ENCODE assay signal across 13 cellular contexts in the genomic region with DNA sequence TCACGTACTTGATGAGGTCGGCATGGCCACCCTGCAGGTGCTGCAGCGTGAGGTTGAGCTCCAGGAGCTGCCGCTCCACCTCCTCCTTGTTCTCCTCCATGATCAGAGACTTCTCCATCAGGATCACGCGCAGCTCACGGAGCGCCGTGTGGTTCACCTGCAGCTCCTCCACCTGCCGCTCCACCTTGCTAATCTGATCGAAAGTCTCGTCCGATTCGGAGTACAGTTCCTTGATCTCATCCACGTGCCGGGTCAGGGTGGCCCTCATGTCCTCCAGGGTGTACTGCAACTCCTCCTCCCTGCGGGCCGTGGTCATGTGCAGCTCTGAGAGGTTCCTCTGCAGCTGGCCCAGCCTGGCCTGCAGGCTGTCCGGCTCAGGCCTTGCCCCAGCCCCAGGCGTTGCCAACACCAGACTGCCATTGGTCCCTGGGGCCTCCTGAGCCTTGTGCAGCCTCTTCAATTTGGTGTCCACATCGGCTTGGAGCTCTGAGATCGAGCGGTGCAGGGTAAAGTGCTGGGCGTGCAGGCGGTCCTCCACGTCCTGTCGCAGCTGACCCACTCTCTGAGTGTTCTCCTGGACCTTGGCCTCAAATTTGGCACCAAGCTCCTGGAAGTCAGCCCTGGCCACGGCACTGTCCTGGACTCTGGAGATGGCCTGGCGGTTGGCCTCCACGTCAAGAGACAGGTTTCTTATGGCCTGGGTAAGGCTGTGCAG. TPM values are rescaled to one million over a fixed set of nuclear protein-coding genes. Genes with fewer than 3 reads are reported as not detected.
"Had no signal": no experiment of that assay in that cellular context is flagged by ENCODE, and none has a peak within 500 bp of the region (broad histone marks: within the 10 kb centered on the region; RNA-seq: fewer than 3 reads in every experiment).

No MANE protein-coding gene starts in this region.

- H3K4me3 ChIP-seq: thyroid gland had no signal

- DNase-seq: activated CD4-positive, alpha-beta T cell treated with anti-CD3 and anti-CD28 coated beads for 4 hours; activated T-cell treated with anti-CD3 and anti-CD28 coated beads for 4 hours; esophagus squamous epithelium; stimulated activated CD4-positive, alpha-beta T cell treated with anti-CD3 and anti-CD28 coated beads, Interleukin-12 subunit alpha, Interleukin-12 subunit beta, amount 100 ng/mL, for 4 hours; stimulated activated CD4-positive, alpha-beta T cell treated with anti-CD3 and anti-CD28 coated beads, Interleukin-2, amount 100 ng/mL, for 48 hours; thyroid gland had no signal

- H3K36me3 ChIP-seq: esophagus squamous epithelium, neutrophil, thyroid gland had no signal

- H3K9me3 Mint-ChIP-seq: activated T-helper 17 cell treated with anti-CD3 and anti-CD28 coated beads, Interleukin-2, amount 50 U/mL, for 72 hours; stimulated activated naive CD8-positive, alpha-beta T cell treated with anti-CD3 and anti-CD28 coated beads, Interleukin-15, Interleukin-2, amounts not matched to agents 100 ng/mL and 50 ng/mL, for 24 hours had no signal

- ATAC-seq: activated T-helper 17 cell treated with anti-CD3 and anti-CD28 coated beads, Interleukin-2, amount 50 U/mL, for 72 hours had no signal

- H3K27me3 Mint-ChIP-seq: activated naive CD8-positive, alpha-beta T cell; activated T-helper 17 cell treated with anti-CD3 and anti-CD28 coated beads, Interleukin-2, amount 50 U/mL, for 72 hours; stimulated activated naive CD8-positive, alpha-beta T cell treated with anti-CD3 and anti-CD28 coated beads, Interleukin-15, Interleukin-2, amounts not matched to agents 100 ng/mL and 50 ng/mL, for 24 hours had no signal

- H3K27ac Mint-ChIP-seq: activated naive CD8-positive, alpha-beta T cell; activated T-helper 17 cell treated with anti-CD3 and anti-CD28 coated beads, Interleukin-2, amount 50 U/mL, for 72 hours; progenitor cell of endocrine pancreas; stimulated activated naive CD8-positive, alpha-beta T cell treated with anti-CD3 and anti-CD28 coated beads, Interleukin-15, Interleukin-2, amounts not matched to agents 100 ng/mL and 50 ng/mL, for 24 hours had no signal

- H3K27ac ChIP-seq: dorsolateral prefrontal cortex, esophagus squamous epithelium, neutrophil, thyroid gland had no signal

- H3K9me3 ChIP-seq: esophagus squamous epithelium, neutrophil, thyroid gland had no signal

- H3K27me3 ChIP-seq: esophagus squamous epithelium, thyroid gland had no signal

- H3K4me3 Mint-ChIP-seq: activated naive CD8-positive, alpha-beta T cell; activated T-helper 17 cell treated with anti-CD3 and anti-CD28 coated beads, Interleukin-2, amount 50 U/mL, for 72 hours; stimulated activated naive CD8-positive, alpha-beta T cell treated with anti-CD3 and anti-CD28 coated beads, Interleukin-15, Interleukin-2, amounts not matched to agents 100 ng/mL and 50 ng/mL, for 24 hours had no signal

RNA-seq across cellular contexts. Expression of a gene that starts 14.9 kb away (rescaled TPM):
- total RNA-seq: activated T-helper 17 cell treated with anti-CD3 and anti-CD28 coated beads, Interleukin-2, amount 50 U/mL, for 72 hours; SK-MEL-5 had no signal

RNA-seq across cellular contexts. Expression of a gene that starts 24.8 kb away (rescaled TPM):
- total RNA-seq: activated T-helper 17 cell treated with anti-CD3 and anti-CD28 coated beads, Interleukin-2, amount 50 U/mL, for 72 hours; progenitor cell of endocrine pancreas; SK-MEL-5 had no signal
